ENCODE assay signal across 1 cellular context in the genomic region with DNA sequence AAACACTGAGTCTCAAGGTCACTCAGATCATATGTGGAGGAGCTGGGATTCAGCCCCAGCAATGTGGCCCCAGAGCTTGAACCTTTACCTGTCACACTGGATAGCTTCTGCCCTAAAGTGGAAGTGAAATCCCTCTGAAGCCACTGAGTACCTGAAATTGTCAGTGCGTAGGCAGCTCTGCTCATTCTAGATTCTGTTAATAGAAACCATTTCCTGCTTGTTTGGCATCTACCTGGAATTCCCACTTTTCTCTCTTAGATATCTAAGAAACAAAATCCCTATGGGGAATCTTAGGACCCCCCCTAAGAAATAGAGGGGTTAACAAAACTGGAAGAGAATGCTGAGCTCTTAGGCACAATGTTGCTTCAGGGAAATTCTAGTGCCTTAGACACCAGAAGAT.
TF ChIP-seq lines count a peak whose summit lies in the region.

No MANE protein-coding gene starts in this region.

TF ChIP-seq in GM12878, 131 proteins besides CTCF, POLR2A, EP300 and RAD21 (continued from another document and continues in another):
- TF ChIP-seq, protein P1, sequence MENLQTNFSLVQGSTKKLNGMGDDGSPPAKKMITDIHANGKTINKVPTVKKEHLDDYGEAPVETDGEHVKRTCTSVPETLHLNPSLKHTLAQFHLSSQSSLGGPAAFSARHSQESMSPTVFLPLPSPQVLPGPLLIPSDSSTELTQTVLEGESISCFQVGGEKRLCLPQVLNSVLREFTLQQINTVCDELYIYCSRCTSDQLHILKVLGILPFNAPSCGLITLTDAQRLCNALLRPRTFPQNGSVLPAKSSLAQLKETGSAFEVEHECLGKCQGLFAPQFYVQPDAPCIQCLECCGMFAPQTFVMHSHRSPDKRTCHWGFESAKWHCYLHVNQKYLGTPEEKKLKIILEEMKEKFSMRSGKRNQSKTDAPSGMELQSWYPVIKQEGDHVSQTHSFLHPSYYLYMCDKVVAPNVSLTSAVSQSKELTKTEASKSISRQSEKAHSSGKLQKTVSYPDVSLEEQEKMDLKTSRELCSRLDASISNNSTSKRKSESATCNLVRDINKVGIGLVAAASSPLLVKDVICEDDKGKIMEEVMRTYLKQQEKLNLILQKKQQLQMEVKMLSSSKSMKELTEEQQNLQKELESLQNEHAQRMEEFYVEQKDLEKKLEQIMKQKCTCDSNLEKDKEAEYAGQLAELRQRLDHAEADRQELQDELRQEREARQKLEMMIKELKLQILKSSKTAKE (IDR thresholded peaks at IDR 0.05; ENCODE audit: low read depth, poor library complexity, severe bottlenecking), result peak; percentile 41
- TF ChIP-seq, protein P2, sequence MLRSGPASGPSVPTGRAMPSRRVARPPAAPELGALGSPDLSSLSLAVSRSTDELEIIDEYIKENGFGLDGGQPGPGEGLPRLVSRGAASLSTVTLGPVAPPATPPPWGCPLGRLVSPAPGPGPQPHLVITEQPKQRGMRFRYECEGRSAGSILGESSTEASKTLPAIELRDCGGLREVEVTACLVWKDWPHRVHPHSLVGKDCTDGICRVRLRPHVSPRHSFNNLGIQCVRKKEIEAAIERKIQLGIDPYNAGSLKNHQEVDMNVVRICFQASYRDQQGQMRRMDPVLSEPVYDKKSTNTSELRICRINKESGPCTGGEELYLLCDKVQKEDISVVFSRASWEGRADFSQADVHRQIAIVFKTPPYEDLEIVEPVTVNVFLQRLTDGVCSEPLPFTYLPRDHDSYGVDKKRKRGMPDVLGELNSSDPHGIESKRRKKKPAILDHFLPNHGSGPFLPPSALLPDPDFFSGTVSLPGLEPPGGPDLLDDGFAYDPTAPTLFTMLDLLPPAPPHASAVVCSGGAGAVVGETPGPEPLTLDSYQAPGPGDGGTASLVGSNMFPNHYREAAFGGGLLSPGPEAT (IDR thresholded peaks at IDR 0.05; ENCODE audit: low read depth), result peak; percentile 88
- TF ChIP-seq GABPA (IDR thresholded peaks at IDR 0.05; ENCODE audit: low read depth) (no peak), TBL1XR1 (IDR thresholded peaks at IDR 0.05; ENCODE audit: low read depth, low read length) (no peak), STAT3 (IDR thresholded peaks at IDR 0.05; ENCODE audit: low read depth, low read length) (no peak), SMAD1 (IDR thresholded peaks at IDR 0.05; ENCODE audit: low read depth, partially characterized antibody) (no peak), RELA (IDR thresholded peaks at IDR 0.05; ENCODE audit: borderline replicate concordance, partially characterized antibody) (peak; percentile 66), NFIC (IDR thresholded peaks at IDR 0.05; ENCODE audit: low read depth, low read length) (peak; percentile 81), MEF2A (IDR thresholded peaks at IDR 0.05; ENCODE audit: insufficient read depth, low read depth, low read length) (peak; percentile 89; the same call in 1 of the 2 replicates), SPI1 (IDR thresholded peaks at IDR 0.05; ENCODE audit: borderline replicate concordance, insufficient read depth, low read depth, low read length) (peak; percentile 89), CREM (IDR thresholded peaks at IDR 0.05; ENCODE audit: low read depth) (peak; percentile 46; the same call in 1 of the 2 replicates), FOXM1 (IDR thresholded peaks at IDR 0.05; ENCODE audit: low read depth, low read length) (peak; percentile 64), TAF1 (IDR thresholded peaks at IDR 0.05; ENCODE audit: borderline replicate concordance, low read depth, low read length) (no peak), SRF (IDR thresholded peaks at IDR 0.05; ENCODE audit: low read depth in 2 of 2, low read length in 2 of 2) (peak in 1 of 2 experiments; percentile 54; a peak in 1 of 4 replicates), RUNX3 (IDR thresholded peaks at IDR 0.05; ENCODE audit: low read length) (peak; percentile 84), SIX5 (IDR thresholded peaks at IDR 0.05; ENCODE audit: low read depth, low read length, severe bottlenecking) (no peak), EGR1 (IDR thresholded peaks at IDR 0.05; ENCODE audit: borderline replicate concordance in 1 of 2, low read depth in 2 of 2, low read length in 2 of 2) (peak in 1 of 2 experiments; percentile 56; a peak in 1 of 3 replicates), IKZF2 (IDR thresholded peaks at IDR 0.05) (peak; percentile 83 to 89), SMC3 (IDR thresholded peaks at IDR 0.05; ENCODE audit: borderline replicate concordance, low read length) (no peak), DPF2 (IDR thresholded peaks at IDR 0.05) (peak; percentile 76), NR2C2 (IDR thresholded peaks at IDR 0.05; ENCODE audit: borderline replicate concordance, control insufficient read depth, insufficient read length, low read depth) (no peak), STAT1 (conservative IDR thresholded peaks at IDR 0.05) (no peak), CHD4 (IDR thresholded peaks at IDR 0.05) (no peak), IRF5 (IDR thresholded peaks at IDR 0.05; ENCODE audit: borderline replicate concordance) (no peak), GATAD2B (conservative IDR thresholded peaks at IDR 0.05; ENCODE audit: low read depth) (peak; percentile 55; the same call in 1 of the 2 replicates), MEF2B (IDR thresholded peaks at IDR 0.05; ENCODE audit: partially characterized antibody, poor library complexity, severe bottlenecking) (peak; percentile 78), BRCA1 (IDR thresholded peaks at IDR 0.05; ENCODE audit: low read depth, low read length) (no peak), NFXL1 (IDR thresholded peaks at IDR 0.05; ENCODE audit: borderline replicate concordance) (no peak), CEBPZ (IDR thresholded peaks at IDR 0.05; ENCODE audit: low read depth, low read length) (no peak), LARP7 (IDR thresholded peaks at IDR 0.05) (no peak), CHD2 (IDR thresholded peaks at IDR 0.05; ENCODE audit: borderline replicate concordance, low read depth, low read length) (peak; percentile 26; the same call in 1 of the 2 replicates)
- TF ChIP-seq, protein P3, sequence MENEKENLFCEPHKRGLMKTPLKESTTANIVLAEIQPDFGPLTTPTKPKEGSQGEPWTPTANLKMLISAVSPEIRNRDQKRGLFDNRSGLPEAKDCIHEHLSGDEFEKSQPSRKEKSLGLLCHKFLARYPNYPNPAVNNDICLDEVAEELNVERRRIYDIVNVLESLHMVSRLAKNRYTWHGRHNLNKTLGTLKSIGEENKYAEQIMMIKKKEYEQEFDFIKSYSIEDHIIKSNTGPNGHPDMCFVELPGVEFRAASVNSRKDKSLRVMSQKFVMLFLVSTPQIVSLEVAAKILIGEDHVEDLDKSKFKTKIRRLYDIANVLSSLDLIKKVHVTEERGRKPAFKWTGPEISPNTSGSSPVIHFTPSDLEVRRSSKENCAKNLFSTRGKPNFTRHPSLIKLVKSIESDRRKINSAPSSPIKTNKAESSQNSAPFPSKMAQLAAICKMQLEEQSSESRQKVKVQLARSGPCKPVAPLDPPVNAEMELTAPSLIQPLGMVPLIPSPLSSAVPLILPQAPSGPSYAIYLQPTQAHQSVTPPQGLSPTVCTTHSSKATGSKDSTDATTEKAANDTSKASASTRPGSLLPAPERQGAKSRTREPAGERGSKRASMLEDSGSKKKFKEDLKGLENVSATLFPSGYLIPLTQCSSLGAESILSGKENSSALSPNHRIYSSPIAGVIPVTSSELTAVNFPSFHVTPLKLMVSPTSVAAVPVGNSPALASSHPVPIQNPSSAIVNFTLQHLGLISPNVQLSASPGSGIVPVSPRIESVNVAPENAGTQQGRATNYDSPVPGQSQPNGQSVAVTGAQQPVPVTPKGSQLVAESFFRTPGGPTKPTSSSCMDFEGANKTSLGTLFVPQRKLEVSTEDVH (IDR thresholded peaks at IDR 0.05; ENCODE audit: low read depth, partially characterized antibody), result no peak
- TF ChIP-seq, protein P4, sequence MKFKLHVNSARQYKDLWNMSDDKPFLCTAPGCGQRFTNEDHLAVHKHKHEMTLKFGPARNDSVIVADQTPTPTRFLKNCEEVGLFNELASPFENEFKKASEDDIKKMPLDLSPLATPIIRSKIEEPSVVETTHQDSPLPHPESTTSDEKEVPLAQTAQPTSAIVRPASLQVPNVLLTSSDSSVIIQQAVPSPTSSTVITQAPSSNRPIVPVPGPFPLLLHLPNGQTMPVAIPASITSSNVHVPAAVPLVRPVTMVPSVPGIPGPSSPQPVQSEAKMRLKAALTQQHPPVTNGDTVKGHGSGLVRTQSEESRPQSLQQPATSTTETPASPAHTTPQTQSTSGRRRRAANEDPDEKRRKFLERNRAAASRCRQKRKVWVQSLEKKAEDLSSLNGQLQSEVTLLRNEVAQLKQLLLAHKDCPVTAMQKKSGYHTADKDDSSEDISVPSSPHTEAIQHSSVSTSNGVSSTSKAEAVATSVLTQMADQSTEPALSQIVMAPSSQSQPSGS (IDR thresholded peaks at IDR 0.05; ENCODE audit: low read length), result peak; percentile 40; the same call in 1 of the 2 replicates
- TF ChIP-seq, protein P5, sequence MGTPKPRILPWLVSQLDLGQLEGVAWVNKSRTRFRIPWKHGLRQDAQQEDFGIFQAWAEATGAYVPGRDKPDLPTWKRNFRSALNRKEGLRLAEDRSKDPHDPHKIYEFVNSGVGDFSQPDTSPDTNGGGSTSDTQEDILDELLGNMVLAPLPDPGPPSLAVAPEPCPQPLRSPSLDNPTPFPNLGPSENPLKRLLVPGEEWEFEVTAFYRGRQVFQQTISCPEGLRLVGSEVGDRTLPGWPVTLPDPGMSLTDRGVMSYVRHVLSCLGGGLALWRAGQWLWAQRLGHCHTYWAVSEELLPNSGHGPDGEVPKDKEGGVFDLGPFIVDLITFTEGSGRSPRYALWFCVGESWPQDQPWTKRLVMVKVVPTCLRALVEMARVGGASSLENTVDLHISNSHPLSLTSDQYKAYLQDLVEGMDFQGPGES (IDR thresholded peaks at IDR 0.05), result no peak
- TF ChIP-seq, protein P6, sequence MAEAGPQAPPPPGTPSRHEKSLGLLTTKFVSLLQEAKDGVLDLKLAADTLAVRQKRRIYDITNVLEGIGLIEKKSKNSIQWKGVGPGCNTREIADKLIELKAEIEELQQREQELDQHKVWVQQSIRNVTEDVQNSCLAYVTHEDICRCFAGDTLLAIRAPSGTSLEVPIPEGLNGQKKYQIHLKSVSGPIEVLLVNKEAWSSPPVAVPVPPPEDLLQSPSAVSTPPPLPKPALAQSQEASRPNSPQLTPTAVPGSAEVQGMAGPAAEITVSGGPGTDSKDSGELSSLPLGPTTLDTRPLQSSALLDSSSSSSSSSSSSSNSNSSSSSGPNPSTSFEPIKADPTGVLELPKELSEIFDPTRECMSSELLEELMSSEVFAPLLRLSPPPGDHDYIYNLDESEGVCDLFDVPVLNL (IDR thresholded peaks at IDR 0.05; ENCODE audit: low read depth, low read length), result no peak
- TF ChIP-seq, protein P7, sequence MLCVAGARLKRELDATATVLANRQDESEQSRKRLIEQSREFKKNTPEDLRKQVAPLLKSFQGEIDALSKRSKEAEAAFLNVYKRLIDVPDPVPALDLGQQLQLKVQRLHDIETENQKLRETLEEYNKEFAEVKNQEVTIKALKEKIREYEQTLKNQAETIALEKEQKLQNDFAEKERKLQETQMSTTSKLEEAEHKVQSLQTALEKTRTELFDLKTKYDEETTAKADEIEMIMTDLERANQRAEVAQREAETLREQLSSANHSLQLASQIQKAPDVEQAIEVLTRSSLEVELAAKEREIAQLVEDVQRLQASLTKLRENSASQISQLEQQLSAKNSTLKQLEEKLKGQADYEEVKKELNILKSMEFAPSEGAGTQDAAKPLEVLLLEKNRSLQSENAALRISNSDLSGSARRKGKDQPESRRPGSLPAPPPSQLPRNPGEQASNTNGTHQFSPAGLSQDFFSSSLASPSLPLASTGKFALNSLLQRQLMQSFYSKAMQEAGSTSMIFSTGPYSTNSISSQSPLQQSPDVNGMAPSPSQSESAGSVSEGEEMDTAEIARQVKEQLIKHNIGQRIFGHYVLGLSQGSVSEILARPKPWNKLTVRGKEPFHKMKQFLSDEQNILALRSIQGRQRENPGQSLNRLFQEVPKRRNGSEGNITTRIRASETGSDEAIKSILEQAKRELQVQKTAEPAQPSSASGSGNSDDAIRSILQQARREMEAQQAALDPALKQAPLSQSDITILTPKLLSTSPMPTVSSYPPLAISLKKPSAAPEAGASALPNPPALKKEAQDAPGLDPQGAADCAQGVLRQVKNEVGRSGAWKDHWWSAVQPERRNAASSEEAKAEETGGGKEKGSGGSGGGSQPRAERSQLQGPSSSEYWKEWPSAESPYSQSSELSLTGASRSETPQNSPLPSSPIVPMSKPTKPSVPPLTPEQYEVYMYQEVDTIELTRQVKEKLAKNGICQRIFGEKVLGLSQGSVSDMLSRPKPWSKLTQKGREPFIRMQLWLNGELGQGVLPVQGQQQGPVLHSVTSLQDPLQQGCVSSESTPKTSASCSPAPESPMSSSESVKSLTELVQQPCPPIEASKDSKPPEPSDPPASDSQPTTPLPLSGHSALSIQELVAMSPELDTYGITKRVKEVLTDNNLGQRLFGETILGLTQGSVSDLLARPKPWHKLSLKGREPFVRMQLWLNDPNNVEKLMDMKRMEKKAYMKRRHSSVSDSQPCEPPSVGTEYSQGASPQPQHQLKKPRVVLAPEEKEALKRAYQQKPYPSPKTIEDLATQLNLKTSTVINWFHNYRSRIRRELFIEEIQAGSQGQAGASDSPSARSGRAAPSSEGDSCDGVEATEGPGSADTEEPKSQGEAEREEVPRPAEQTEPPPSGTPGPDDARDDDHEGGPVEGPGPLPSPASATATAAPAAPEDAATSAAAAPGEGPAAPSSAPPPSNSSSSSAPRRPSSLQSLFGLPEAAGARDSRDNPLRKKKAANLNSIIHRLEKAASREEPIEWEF (IDR thresholded peaks at IDR 0.05; ENCODE audit: insufficient replicate concordance, low read depth, low read length), result peak; percentile 42
